In genomic region chr1:6474815-6475282, GRCh38 we compare ENCODE assay signal across 17 cellular contexts. TPM values are rescaled to one million over a fixed set of nuclear protein-coding genes. Genes with fewer than 3 reads are reported as not detected.
DNase-seq lines count a peak whose midpoint lies in the region; ATAC-seq, FAIRE-seq and TF ChIP-seq lines count a peak whose summit lies in the region.
"Had no signal": no experiment of that assay in that cellular context is flagged by ENCODE, and none has a peak within 500 bp of the region (broad histone marks: within the 10 kb centered on the region; RNA-seq: fewer than 3 reads in every experiment).

No MANE protein-coding gene starts in this region.

- H3K27ac ChIP-seq in GM23338 (ENCODE audit: low read depth) (no peak overlapping the region), kidney (ENCODE audit: low read depth in 2 of 2, low read length in 2 of 2) (no peak overlapping the region)
- H3K27ac ChIP-seq: SJCRH30 had no signal

- H3K4me1 ChIP-seq in GM23338 (ENCODE audit: insufficient read depth) (peaks cover 21% of the 10 kb centered on the region; the same call in 1 of the 2 replicates), kidney (ENCODE audit: control insufficient read depth in 1 of 2, insufficient read depth in 1 of 2, low read depth in 1 of 2, low read length in 2 of 2) (no peaks in the 10 kb centered on the region)
- H3K4me1 ChIP-seq: HAP-1, SJCRH30 had no signal

- H4K20me1 ChIP-seq in GM23338 (replicated peaks; ENCODE audit: insufficient read depth): peaks cover 4% of the 10 kb centered on the region

- no peak overlapping the region for H2AFZ ChIP-seq in GM23338

- peaks cover 35% of the 10 kb centered on the region for H3K4me1 Mint-ChIP-seq in GM23338
- H3K4me1 Mint-ChIP-seq: IgD-negative memory B cell had no signal

- H3K27me3 Mint-ChIP-seq in GM23338 (ENCODE audit: insufficient read depth, low read depth, poor library complexity): peaks cover 10% of the 10 kb centered on the region
- H3K27me3 Mint-ChIP-seq: CD4-positive, alpha-beta memory T cell; T-cell had no signal

- DNase-seq in DMS53 (lab: John Stamatoyannopoulos, UW) (peak; percentile 80), GM23338 (ENCODE audit: low spot score) (no peak), NCI-H69 (lab: John Stamatoyannopoulos, UW) (peak; percentile 44), kidney (peak; percentile 62), dermis blood vessel endothelial cell (no peak), cortex of kidney (lab: John Stamatoyannopoulos, UW) (no peak)
- DNase-seq in activated CD4-positive, CD25-positive, alpha-beta regulatory T cell treated with anti-CD3 and anti-CD28 coated beads, Interleukin-2, amount 50 U/mL, for 72 hours: no peak
- DNase-seq: GF-D8, NCI-H2227 treated with DMSO at 0.1 percent for 48 hours had no signal

- no peaks in the 10 kb centered on the region for H3K79me2 ChIP-seq in GM23338 (replicated peaks; ENCODE audit: insufficient read depth)

- intact Hi-C loops in kidney (cut with DNase I): no loop called here

- H3K9me3 Mint-ChIP-seq in GM23338: no peaks in the 10 kb centered on the region
- H3K9me3 Mint-ChIP-seq: CD4-positive, alpha-beta memory T cell; IgD-negative memory B cell; T-cell had no signal

- TF ChIP-seq CTCF in GM23338 (conservative IDR thresholded peaks at IDR 0.05; ENCODE audit: low read depth in 2 of 2): no peak
- no peak for TF ChIP-seq CTCF in kidney (IDR thresholded peaks at IDR 0.05; ENCODE audit: borderline replicate concordance, extremely low read depth, insufficient read depth)

- H3F3A ChIP-seq in GM23338 (replicated peaks; ENCODE audit: low read depth): peaks cover 27% of the 10 kb centered on the region; the same call in 1 of the 2 replicates

- H3K27ac Mint-ChIP-seq in GM23338: no peak overlapping the region
- H3K27ac Mint-ChIP-seq: IgD-negative memory B cell, T-cell had no signal

- H3K36me3 Mint-ChIP-seq in GM23338 (ENCODE audit: low read depth): peaks cover 20% of the 10 kb centered on the region; the same call in 2 of the 3 replicates
- H3K36me3 Mint-ChIP-seq: CD4-positive, alpha-beta memory T cell; IgD-negative memory B cell; T-cell had no signal

- H3K36me3 ChIP-seq in GM23338 (ENCODE audit: insufficient read depth) (no peaks in the 10 kb centered on the region), kidney (ENCODE audit: control insufficient read depth in 1 of 2, insufficient read depth in 2 of 2, low read length in 2 of 2) (no peaks in the 10 kb centered on the region)
- H3K36me3 ChIP-seq: HAP-1, SJCRH30 had no signal

- no peaks in the 10 kb centered on the region for H3K9me2 ChIP-seq in GM23338 (ENCODE audit: insufficient read depth)

- ATAC-seq in GM23338: no peak

- no peaks in the 10 kb centered on the region for H3K27me3 ChIP-seq in GM23338 (ENCODE audit: insufficient read depth)
- H3K27me3 ChIP-seq: SJCRH30 had no signal

- H3K9ac ChIP-seq in kidney (ENCODE audit: low read length in 2 of 2): no peak overlapping the region

- H3K4me3 ChIP-seq in GM23338 (no peak overlapping the region), kidney (ENCODE audit: low read length in 2 of 2) (no peak overlapping the region)
- H3K4me3 ChIP-seq: HAP-1, SJCRH30 had no signal

- H3K9me3 ChIP-seq in kidney (ENCODE audit: control insufficient read depth in 1 of 2, low read length in 2 of 2): no peaks in the 10 kb centered on the region
- H3K9me3 ChIP-seq: HAP-1, SJCRH30 had no signal

- FAIRE-seq in kidney (lab: Jason Lieb, UNC): no peak
- FAIRE-seq: GM19239, RCC 7860 had no signal

- H3K4me3 Mint-ChIP-seq in GM23338: no peak overlapping the region
- H3K4me3 Mint-ChIP-seq: IgD-negative memory B cell, T-cell had no signal

- peak overlapping the region; percentile 48; the same call in 1 of the 2 replicates for H3K4me2 ChIP-seq in GM23338

TF ChIP-seq in GM23338, 12 proteins besides CTCF, POLR2A, EP300 and RAD21:
- TF ChIP-seq POLR2AphosphoS5 (IDR thresholded peaks at IDR 0.05; ENCODE audit: low read depth) (no peak), ETS1 (IDR thresholded peaks at IDR 0.05) (no peak), REST (IDR thresholded peaks at IDR 0.05; ENCODE audit: unreplicated experiment) (no peak), NANOG (IDR thresholded peaks at IDR 0.05; ENCODE audit: borderline replicate concordance) (no peak)

RNA-seq across cellular contexts. Expression of gene TNFRSF25, which starts 8.9 kb away (rescaled TPM):
- 25.3 and 26.3 TPM in 2 replicates for total RNA-seq in GM23338 (2014; rRNA removed; shearing (Covaris generic))
- polyA plus RNA-seq in GM23338 (2016; fragmentation: Nextera tagmentation; extraction: Ambion mirVana) (13.6 and 15.2 TPM in 2 replicates), kidney (ENCODE audit: insufficient read depth, low read depth, low replicate concordance) (7.6 TPM)
- total RNA-seq in kidney (13.8 TPM), dermis blood vessel endothelial cell (8.0 and 17.4 TPM in 2 replicates)

RNA-seq across cellular contexts. Expression of gene PLEKHG5, which starts 16.6 kb away (rescaled TPM):
- 25.8 and 26.4 TPM in 2 replicates for total RNA-seq in GM23338 (2014; rRNA removed; shearing (Covaris generic))
- polyA plus RNA-seq in GM23338 (2016; fragmentation: Nextera tagmentation; extraction: Ambion mirVana) (9.0 and 10.2 TPM in 2 replicates), kidney (ENCODE audit: insufficient read depth, low read depth, low replicate concordance) (4.4 TPM)
- total RNA-seq in kidney (14.0 TPM), dermis blood vessel endothelial cell (36.9 and 50.9 TPM in 2 replicates)
- polyA plus RNA-seq: IgD-negative memory B cell had no signal

RNA-seq across cellular contexts. Expression of gene ESPN, which starts 50.3 kb away (rescaled TPM):
- 12.7 and 13.6 TPM in 2 replicates for total RNA-seq in GM23338 (2014; rRNA removed; shearing (Covaris generic))
- polyA plus RNA-seq in GM23338 (2016; fragmentation: Nextera tagmentation; extraction: Ambion mirVana): 12.2 and 13.5 TPM in 2 replicates
- total RNA-seq in kidney: 14.2 TPM
- polyA plus RNA-seq in kidney (ENCODE audit: insufficient read depth, low read depth, low replicate concordance): 112 TPM
- 0.60 and 0.68 TPM in 2 replicates for total RNA-seq in dermis blood vessel endothelial cell
- total RNA-seq: A673 had no signal
- polyA plus RNA-seq: IgD-negative memory B cell had no signal

RNA-seq across cellular contexts. Expression of gene HES2, which starts 55.1 kb away (rescaled TPM):
- total RNA-seq in GM23338 (2014; rRNA removed; shearing (Covaris generic)): 1.2 and 1.6 TPM in 2 replicates
- polyA plus RNA-seq in GM23338 (2016; fragmentation: Nextera tagmentation; extraction: Ambion mirVana) (1.1 and 2.1 TPM in 2 replicates), kidney (ENCODE audit: insufficient read depth, low read depth, low replicate concordance) (1.6 TPM)
- total RNA-seq in kidney (1.3 TPM), dermis blood vessel endothelial cell (9.9 and 14.1 TPM in 2 replicates)
- total RNA-seq: A673; CD4-positive, alpha-beta memory T cell; SJCRH30 had no signal
- polyA plus RNA-seq: CD4-positive, alpha-beta memory T cell; IgD-negative memory B cell had no signal

Comparison
In these comparisons a context has a peak if more than half of its experiments do, and no peak if none do; other contexts are left out.
1. DNase-seq: peak in DMS53 (single experiment), NCI-H69 (single experiment) and kidney (single experiment); none in GM23338 (single experiment), dermis blood vessel endothelial cell (single experiment), cortex of kidney (single experiment) and activated CD4-positive, CD25-positive, alpha-beta regulatory T cell treated with anti-CD3 and anti-CD28 coated beads, Interleukin-2, amount 50 U/mL, for 72 hours (single experiment).